ENCODE assay signal across 31 cellular contexts in genomic region chr6:5707646-5708045, GRCh38.
"Had no signal": no experiment of that assay in that cellular context is flagged by ENCODE, and none has a peak within 500 bp of the region (broad histone marks: within the 10 kb centered on the region; RNA-seq: fewer than 3 reads in every experiment).

No MANE protein-coding gene starts in this region.

- H3K4me1 ChIP-seq: gastrocnemius medialis, left lung, pancreas, right lobe of liver, suprapubic skin, upper lobe of right lung, uterus had no signal

- H3K9me3 Mint-ChIP-seq: endodermal cell; nephron; stimulated activated naive CD8-positive, alpha-beta T cell treated with anti-CD3 and anti-CD28 coated beads, Interleukin-15, amount 100 ng/mL, for 72 hours had no signal

- H3K4me2 ChIP-seq: hepatocyte had no signal

- ATAC-seq: esophagus mucosa; gastrocnemius medialis; left cardiac atrium; left lung; naive thymus-derived CD4-positive, alpha-beta T cell; pancreas; right lobe of liver; stimulated activated naive CD8-positive, alpha-beta T cell treated with anti-CD3 and anti-CD28 coated beads, Interleukin-15, amount 100 ng/mL, for 72 hours; upper lobe of right lung had no signal

- H3K9me3 ChIP-seq: gastrocnemius medialis, left lung, pancreas, right lobe of liver, suprapubic skin, transverse colon, upper lobe of right lung, uterus had no signal

- H3K27me3 Mint-ChIP-seq: dendritic cell treated with granulocyte-macrophage colony-stimulating factor and Interleukin-4, amounts not matched to agents 40 ng/mL and 50 ng/mL, for 4 days; naive thymus-derived CD4-positive, alpha-beta T cell; stimulated activated naive CD8-positive, alpha-beta T cell treated with anti-CD3 and anti-CD28 coated beads, Interleukin-15, amount 100 ng/mL, for 72 hours had no signal

- H3K27ac ChIP-seq: epithelial cell of prostate, gastrocnemius medialis, hepatocyte, left lung, pancreas, right lobe of liver, suprapubic skin, transverse colon, upper lobe of right lung, uterus had no signal

- H3K36me3 ChIP-seq: gastrocnemius medialis, left lung, pancreas, right lobe of liver, suprapubic skin, transverse colon, upper lobe of right lung, uterus had no signal

- H3K27me3 ChIP-seq: gastrocnemius medialis, hepatocyte, left lung, pancreas, right lobe of liver, suprapubic skin, transverse colon, upper lobe of right lung, uterus had no signal

- H3K4me1 Mint-ChIP-seq: nephron had no signal

- H3K4me3 Mint-ChIP-seq: dendritic cell treated with granulocyte-macrophage colony-stimulating factor and Interleukin-4, amounts not matched to agents 40 ng/mL and 50 ng/mL, for 4 days; endodermal cell; nephron; stimulated activated naive CD8-positive, alpha-beta T cell treated with anti-CD3 and anti-CD28 coated beads, Interleukin-15, amount 100 ng/mL, for 72 hours had no signal

- H3K4me3 ChIP-seq: gastrocnemius medialis, hepatocyte, left lung, pancreas, right lobe of liver, smooth muscle cell, suprapubic skin, transverse colon, upper lobe of right lung, uterus had no signal

- H3K27ac Mint-ChIP-seq: dendritic cell treated with granulocyte-macrophage colony-stimulating factor and Interleukin-4, amounts not matched to agents 40 ng/mL and 50 ng/mL, for 4 days; endodermal cell; nephron had no signal

- FAIRE-seq: colon, islet of Langerhans, pancreas had no signal

- DNase-seq: effector CD8-positive, alpha-beta T cell; endodermal cell; foreskin fibroblast; gastrocnemius medialis; left cardiac atrium; left lung; mesenchymal stem cell; midbrain; naive thymus-derived CD4-positive, alpha-beta T cell; occipital lobe; pancreas; retina; right lobe of liver; stimulated activated CD4-positive, alpha-beta T cell treated with anti-CD3 and anti-CD28 coated beads, Interleukin-12 subunit alpha, Interleukin-12 subunit beta, amount 100 ng/mL, for 4 hours; stimulated activated CD4-positive, alpha-beta T cell treated with anti-CD3 and anti-CD28 coated beads, Interleukin-1b, Interleukin-23, amount 100 ng/mL, for 48 hours; stimulated activated CD4-positive, alpha-beta T cell treated with anti-CD3 and anti-CD28 coated beads, Interleukin-4, amount 100 ng/mL, for 1 hour; stimulated activated CD8-positive, alpha-beta memory T cell treated with anti-CD3 and anti-CD28 coated beads, Interleukin-4, amount 100 ng/mL, for 48 hours; stimulated activated naive CD4-positive, alpha-beta T cell; stimulated activated naive CD8-positive, alpha-beta T cell treated with anti-CD3 and anti-CD28 coated beads, Interleukin-15, amount 100 ng/mL, for 72 hours; transverse colon; upper lobe of right lung; uterus had no signal
